6 cellular contexts compared by ENCODE assay signal in genomic region chrX:72959971-72960370, GRCh38. TPM values are rescaled to one million over a fixed set of nuclear protein-coding genes. Genes with fewer than 3 reads are reported as not detected.
"Had no signal": no experiment of that assay in that cellular context is flagged by ENCODE, and none has a peak within 500 bp of the region (broad histone marks: within the 10 kb centered on the region; RNA-seq: fewer than 3 reads in every experiment).

No MANE protein-coding gene starts in this region.

RNA-seq across cellular contexts. Expression of gene DMRTC1, which starts 16.3 kb away (rescaled TPM):
- total RNA-seq: GM23248, H1, H4, H7, H9, HFFc6 had no signal
- polyA plus RNA-seq: GM23248, H1 had no signal

RNA-seq across cellular contexts. Expression of gene FAM236A, which starts 22.0 kb away (rescaled TPM):
- total RNA-seq: GM23248, H1, H4, H7, H9, HFFc6 had no signal
- polyA plus RNA-seq: GM23248, H1 had no signal

RNA-seq across cellular contexts. Expression of gene PABPC1L2B, which starts 42.8 kb away (rescaled TPM):
- total RNA-seq: GM23248, H4, HFFc6 had no signal
- polyA plus RNA-seq: GM23248 had no signal

RNA-seq across cellular contexts. Expression of gene FAM236C, which starts 47.6 kb away (rescaled TPM):
- total RNA-seq: GM23248, H1, H4, H7, H9, HFFc6 had no signal
- polyA plus RNA-seq: GM23248, H1 had no signal
